In the genomic region with DNA sequence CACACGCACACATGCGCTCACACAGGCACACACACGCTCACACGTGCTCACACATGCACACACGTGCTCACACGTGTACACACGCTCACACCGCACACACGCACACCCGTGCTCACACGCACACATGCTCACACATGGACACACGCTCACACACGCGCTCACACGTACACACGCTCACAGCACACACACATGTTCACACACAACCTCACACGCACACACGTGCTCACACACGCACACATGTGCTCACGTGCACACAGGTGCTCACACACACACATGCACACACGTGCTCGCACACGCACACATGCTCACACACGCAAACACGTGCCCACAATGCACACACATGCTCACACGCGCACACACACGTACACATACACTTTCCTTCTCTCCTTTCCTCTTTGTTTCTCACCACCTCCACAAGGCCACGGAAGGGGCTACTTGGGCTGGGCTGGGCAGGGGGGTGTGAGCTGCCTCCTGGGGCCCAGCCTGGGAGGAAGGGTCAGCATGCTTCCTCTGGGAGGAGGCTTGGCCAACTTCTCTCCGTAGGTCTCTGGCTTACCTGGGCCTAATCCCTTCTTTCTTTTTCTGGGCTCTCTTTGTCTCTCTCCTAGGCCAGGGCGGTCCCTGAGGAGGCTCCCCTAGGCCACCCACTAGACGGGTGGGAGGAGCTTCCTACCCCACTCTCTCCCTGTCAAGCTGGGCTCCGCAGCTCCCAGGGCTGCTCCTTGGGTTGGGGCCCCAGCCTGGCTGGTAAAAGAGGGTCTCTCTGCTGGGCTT, we compare ENCODE assay signal across 1 cellular context.
TF ChIP-seq lines count a peak whose summit lies in the region.

No MANE protein-coding gene starts in this region.

TF ChIP-seq in WTC11, 78 proteins besides CTCF, POLR2A, EP300 and RAD21 (continued from another document):
- peak; percentile 62; the same call in 1 of the 2 replicates for TF ChIP-seq FOXP1 (CRISPR knock-in tag; IDR thresholded peaks at IDR 0.05; ENCODE audit: borderline replicate concordance)
- TF ChIP-seq, protein P1, sequence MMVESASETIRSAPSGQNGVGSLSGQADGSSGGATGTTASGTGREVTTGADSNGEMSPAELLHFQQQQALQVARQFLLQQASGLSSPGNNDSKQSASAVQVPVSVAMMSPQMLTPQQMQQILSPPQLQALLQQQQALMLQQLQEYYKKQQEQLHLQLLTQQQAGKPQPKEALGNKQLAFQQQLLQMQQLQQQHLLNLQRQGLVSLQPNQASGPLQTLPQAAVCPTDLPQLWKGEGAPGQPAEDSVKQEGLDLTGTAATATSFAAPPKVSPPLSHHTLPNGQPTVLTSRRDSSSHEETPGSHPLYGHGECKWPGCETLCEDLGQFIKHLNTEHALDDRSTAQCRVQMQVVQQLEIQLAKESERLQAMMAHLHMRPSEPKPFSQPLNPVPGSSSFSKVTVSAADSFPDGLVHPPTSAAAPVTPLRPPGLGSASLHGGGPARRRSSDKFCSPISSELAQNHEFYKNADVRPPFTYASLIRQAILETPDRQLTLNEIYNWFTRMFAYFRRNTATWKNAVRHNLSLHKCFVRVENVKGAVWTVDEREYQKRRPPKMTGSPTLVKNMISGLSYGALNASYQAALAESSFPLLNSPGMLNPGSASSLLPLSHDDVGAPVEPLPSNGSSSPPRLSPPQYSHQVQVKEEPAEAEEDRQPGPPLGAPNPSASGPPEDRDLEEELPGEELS (CRISPR knock-in tag; IDR thresholded peaks at IDR 0.05) = 0 out of 2 replicates have a peak, but pooled peaks have one; percentile 33
- no peak for TF ChIP-seq NR3C1 (CRISPR knock-in tag; conservative IDR thresholded peaks at IDR 0.05; ENCODE audit: low read depth)
- TF ChIP-seq, protein P2, sequence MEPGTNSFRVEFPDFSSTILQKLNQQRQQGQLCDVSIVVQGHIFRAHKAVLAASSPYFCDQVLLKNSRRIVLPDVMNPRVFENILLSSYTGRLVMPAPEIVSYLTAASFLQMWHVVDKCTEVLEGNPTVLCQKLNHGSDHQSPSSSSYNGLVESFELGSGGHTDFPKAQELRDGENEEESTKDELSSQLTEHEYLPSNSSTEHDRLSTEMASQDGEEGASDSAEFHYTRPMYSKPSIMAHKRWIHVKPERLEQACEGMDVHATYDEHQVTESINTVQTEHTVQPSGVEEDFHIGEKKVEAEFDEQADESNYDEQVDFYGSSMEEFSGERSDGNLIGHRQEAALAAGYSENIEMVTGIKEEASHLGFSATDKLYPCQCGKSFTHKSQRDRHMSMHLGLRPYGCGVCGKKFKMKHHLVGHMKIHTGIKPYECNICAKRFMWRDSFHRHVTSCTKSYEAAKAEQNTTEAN (CRISPR knock-in tag; IDR thresholded peaks at IDR 0.05) = peak; percentile 100
- TF ChIP-seq ZNF671 (CRISPR knock-in tag; IDR thresholded peaks at IDR 0.05) = 0 out of 2 replicates have a peak, but pooled peaks have one; percentile 35
- TF ChIP-seq, protein P3, sequence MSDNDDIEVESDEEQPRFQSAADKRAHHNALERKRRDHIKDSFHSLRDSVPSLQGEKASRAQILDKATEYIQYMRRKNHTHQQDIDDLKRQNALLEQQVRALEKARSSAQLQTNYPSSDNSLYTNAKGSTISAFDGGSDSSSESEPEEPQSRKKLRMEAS (CRISPR knock-in tag; IDR thresholded peaks at IDR 0.05) = 0 out of 2 replicates have a peak, but pooled peaks have one; percentile 73
- TF ChIP-seq ZNF423 (CRISPR knock-in tag; IDR thresholded peaks at IDR 0.05) = peak; percentile 55; the same call in 1 of the 2 replicates
- TF ChIP-seq GRHL2 (CRISPR knock-in tag; IDR thresholded peaks at IDR 0.05; ENCODE audit: insufficient replicate concordance, severe bottlenecking) = no peak
- no peak for TF ChIP-seq SMAD4 (CRISPR knock-in tag; IDR thresholded peaks at IDR 0.05)
